Comparison of ENCODE assay signal across 8 cellular contexts in the genomic region with DNA sequence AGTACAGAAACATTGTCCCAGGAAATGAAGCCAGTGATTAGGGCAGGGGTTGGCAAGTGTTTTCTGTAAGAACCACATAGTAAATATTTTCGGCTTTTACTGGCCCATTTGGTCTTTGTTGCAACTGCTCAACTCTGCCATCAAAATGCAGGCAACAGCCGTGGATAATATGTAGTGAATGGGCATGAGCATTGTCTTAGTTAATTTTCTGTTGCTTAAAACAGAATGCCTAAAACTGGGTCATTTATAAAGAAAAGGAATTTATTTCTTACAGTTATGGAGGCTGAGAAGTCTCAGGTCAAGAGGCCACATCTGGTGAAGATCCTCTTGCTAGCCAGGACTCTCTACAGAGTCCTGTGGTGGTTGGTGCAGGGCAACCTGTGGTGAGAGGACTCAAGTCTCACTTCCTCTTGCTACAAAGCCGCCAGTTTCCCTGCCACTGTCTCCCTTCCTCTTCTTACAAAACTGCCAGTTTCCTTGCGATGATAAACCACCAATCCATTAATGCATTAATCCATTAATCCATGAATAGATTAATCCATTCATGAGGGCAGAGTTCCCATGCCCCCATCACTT.
DNase-seq lines count a peak whose midpoint lies in the region; ATAC-seq and TF ChIP-seq lines count a peak whose summit lies in the region.

No MANE protein-coding gene starts in this region.

- ATAC-seq in HG03135 (IDR thresholded peaks at IDR 0.05; ENCODE audit: unreplicated experiment), result peak; percentile 91

- H3K27me3 Mint-ChIP-seq in activated naive CD4-positive, alpha-beta T cell treated with anti-CD3 and anti-CD28 coated beads for 36 hours (ENCODE audit: low read depth), result peaks cover 9% of the 10 kb centered on the region
- no peaks in the 10 kb centered on the region for H3K27me3 Mint-ChIP-seq in osteocyte (ENCODE audit: unreplicated experiment)
- H3K27me3 Mint-ChIP-seq in Calu3 (ENCODE audit: unreplicated experiment), result no peaks in the 10 kb centered on the region

- no peak overlapping the region for H3K27ac Mint-ChIP-seq in activated naive CD4-positive, alpha-beta T cell treated with anti-CD3 and anti-CD28 coated beads for 36 hours
- H3K27ac Mint-ChIP-seq in osteocyte (ENCODE audit: unreplicated experiment), result no peak overlapping the region
- H3K27ac Mint-ChIP-seq in Calu3 (ENCODE audit: unreplicated experiment), result no peak overlapping the region

- H3K36me3 ChIP-seq in osteoblast (ENCODE audit: insufficient read depth, low read length), result no peaks in the 10 kb centered on the region

- H3K9me3 Mint-ChIP-seq in activated naive CD4-positive, alpha-beta T cell treated with anti-CD3 and anti-CD28 coated beads for 36 hours, result no peaks in the 10 kb centered on the region
- H3K9me3 Mint-ChIP-seq in osteocyte (ENCODE audit: unreplicated experiment) (no peaks in the 10 kb centered on the region), Calu3 (ENCODE audit: low read depth, unreplicated experiment) (no peaks in the 10 kb centered on the region)

- no peaks in the 10 kb centered on the region for H3K4me1 Mint-ChIP-seq in activated naive CD4-positive, alpha-beta T cell treated with anti-CD3 and anti-CD28 coated beads for 36 hours (ENCODE audit: low read depth)
- H3K4me1 Mint-ChIP-seq in osteocyte (ENCODE audit: unreplicated experiment) (peaks cover 34% of the 10 kb centered on the region), Calu3 (ENCODE audit: low read depth, unreplicated experiment) (no peaks in the 10 kb centered on the region)

- H3K4me2 ChIP-seq in osteoblast (ENCODE audit: insufficient read depth, low read length), result no peak overlapping the region

- CTCF ChIA-PET in activated naive CD4-positive, alpha-beta T cell treated with anti-CD3 and anti-CD28 coated beads for 36 hours (lab: Charles Lee), result no interaction called here
- CTCF ChIA-PET in Calu3 (lab: Charles Lee), result no interaction called here

- TF ChIP-seq CTCF in osteocyte (IDR thresholded peaks at IDR 0.05), result no peak
- TF ChIP-seq CTCF in Calu3 (IDR thresholded peaks at IDR 0.05; ENCODE audit: unreplicated experiment), result no peak
- TF ChIP-seq CTCF in osteoblast (IDR thresholded peaks at IDR 0.05; ENCODE audit: extremely low read depth, low read depth, low read length), result no peak

- peaks cover 28% of the 10 kb centered on the region for H3K4me1 ChIP-seq in osteoblast (ENCODE audit: insufficient read depth, low read length)

- intact Hi-C loops in activated naive CD4-positive, alpha-beta T cell treated with anti-CD3 and anti-CD28 coated beads for 36 hours (cut with micrococcal nuclease), result no loop called here
- intact Hi-C loops in Calu3 (cut with micrococcal nuclease; ENCODE audit: unreplicated experiment), result no loop called here

- DNase-seq in Ammon's horn (ENCODE audit: low spot score), result peak; percentile 71
- peak; percentile 61 for DNase-seq in GM19240 (ENCODE audit: insufficient read length, low spot score)
- DNase-seq in SKM-1 (lab: John Stamatoyannopoulos, UW; ENCODE audit: unreplicated experiment), result peak; percentile 87
- no peak for DNase-seq in activated naive CD4-positive, alpha-beta T cell treated with anti-CD3 and anti-CD28 coated beads for 36 hours
- DNase-seq in osteocyte (ENCODE audit: extremely low spot score, unreplicated experiment), result no peak
- no peak for DNase-seq in Calu3
- no peak for DNase-seq in osteoblast (ENCODE audit: insufficient read length, low spot score, missing footprints)

- H3K9me3 ChIP-seq in osteoblast (ENCODE audit: low read depth, low read length), result no peaks in the 10 kb centered on the region

- H3K4me3 ChIP-seq in osteoblast (ENCODE audit: insufficient read depth, low read length), result no peak overlapping the region

- H4K20me1 ChIP-seq in osteoblast (ENCODE audit: insufficient read depth, low read length), result no peaks in the 10 kb centered on the region

- no TSS peak for BruUV-seq in Calu3 (replicated peaks; lab: Mats Ljungman, UMichigan)

- no peaks in the 10 kb centered on the region for H3K79me2 ChIP-seq in osteoblast (ENCODE audit: insufficient read depth, low read length)

- H3K27ac ChIP-seq in osteoblast (ENCODE audit: low read depth, low read length), result no peak overlapping the region

- H2AFZ ChIP-seq in osteoblast (ENCODE audit: low read length), result no peak overlapping the region

- H3K36me3 Mint-ChIP-seq in activated naive CD4-positive, alpha-beta T cell treated with anti-CD3 and anti-CD28 coated beads for 36 hours (ENCODE audit: low read depth), result no peaks in the 10 kb centered on the region
- H3K36me3 Mint-ChIP-seq in osteocyte (ENCODE audit: unreplicated experiment) (no peaks in the 10 kb centered on the region), Calu3 (ENCODE audit: insufficient read depth, unreplicated experiment) (no peaks in the 10 kb centered on the region)

- no peaks in the 10 kb centered on the region for H3K27me3 ChIP-seq in osteoblast (ENCODE audit: insufficient read depth, low read length)

- H3K4me3 Mint-ChIP-seq in activated naive CD4-positive, alpha-beta T cell treated with anti-CD3 and anti-CD28 coated beads for 36 hours, result no peak overlapping the region
- H3K4me3 Mint-ChIP-seq in osteocyte (ENCODE audit: unreplicated experiment) (no peak overlapping the region), Calu3 (ENCODE audit: low read depth, unreplicated experiment) (no peak overlapping the region)

Comparison
In these comparisons a context has a peak if more than half of its experiments do, and no peak if none do; other contexts are left out.
1. DNase-seq: peak in Ammon's horn (single experiment), GM19240 (single experiment) and SKM-1 (single experiment); none in activated naive CD4-positive, alpha-beta T cell treated with anti-CD3 and anti-CD28 coated beads for 36 hours (single experiment), osteocyte (single experiment), Calu3 (single experiment) and osteoblast (single experiment).